In genomic region chr12:56126732-56127239, GRCh38 we compare ENCODE assay signal across 1 cellular context.
TF ChIP-seq lines count a peak whose summit lies in the region.

No MANE protein-coding gene starts in this region.

TF ChIP-seq in GM23338, 12 proteins besides CTCF, POLR2A, EP300 and RAD21 (continued from another document):
- no peak for TF ChIP-seq ZNF462 (CRISPR knock-in tag; IDR thresholded peaks at IDR 0.05)
- no peak for TF ChIP-seq ZNF331 (CRISPR knock-in tag; IDR thresholded peaks at IDR 0.05; ENCODE audit: low read depth)
- TF ChIP-seq CREB1 (CRISPR knock-in tag; IDR thresholded peaks at IDR 0.05; ENCODE audit: low read depth), result no peak
- no peak for TF ChIP-seq STAT1 (IDR thresholded peaks at IDR 0.05; ENCODE audit: unreplicated experiment)
- TF ChIP-seq REST (IDR thresholded peaks at IDR 0.05; ENCODE audit: unreplicated experiment), result no peak
- TF ChIP-seq EZH2phosphoT487 (IDR thresholded peaks at IDR 0.05; ENCODE audit: unreplicated experiment), result no peak
TF ChIP-seq in GM23338: peak in this region for 0.
